In the genomic region with DNA sequence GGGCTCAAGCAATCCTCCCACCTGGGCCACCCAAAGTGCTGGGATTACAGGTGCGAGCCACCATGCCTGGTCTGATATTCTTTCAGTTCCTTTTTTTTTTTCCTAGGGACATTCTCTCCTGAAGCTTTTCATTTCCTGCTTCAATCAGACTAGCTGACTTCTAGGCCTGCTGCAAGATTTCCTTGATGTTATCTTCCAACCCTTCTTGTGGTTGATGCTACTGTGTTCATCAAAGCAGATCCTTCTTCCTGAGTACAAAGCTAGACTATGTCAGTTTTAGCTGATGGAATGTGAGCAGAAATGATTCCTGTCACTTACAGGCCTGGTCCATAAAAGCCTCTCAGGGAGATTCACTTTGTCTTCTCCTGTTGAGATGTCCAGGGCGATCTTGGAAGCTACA, we compare ENCODE assay signal across 18 cellular contexts.
"Had no signal": no experiment of that assay in that cellular context is flagged by ENCODE, and none has a peak within 500 bp of the region (broad histone marks: within the 10 kb centered on the region; RNA-seq: fewer than 3 reads in every experiment).

No MANE protein-coding gene starts in this region.

- H3K4me1 ChIP-seq: psoas muscle had no signal

- ATAC-seq: heart left ventricle, left lung, psoas muscle, sciatic nerve had no signal

- H3K36me3 Mint-ChIP-seq: activated naive CD4-positive, alpha-beta T cell treated with anti-CD3 and anti-CD28 coated beads, Interleukin-2, amount 50 U/mL, for 24 hours had no signal

- H3K27me3 Mint-ChIP-seq: activated B cell treated with CpG ODN at 0.5 μM for 24 hours; activated naive CD4-positive, alpha-beta T cell treated with anti-CD3 and anti-CD28 coated beads, Interleukin-2, amount 50 U/mL, for 24 hours had no signal

- H3K9me3 ChIP-seq: breast epithelium, heart left ventricle, left lung, psoas muscle, spleen, upper lobe of left lung had no signal

- FAIRE-seq: islet of Langerhans had no signal

- H3K9me3 Mint-ChIP-seq: activated B cell treated with CpG ODN at 0.5 μM for 24 hours; activated CD4-positive, alpha-beta T cell treated with anti-CD3 and anti-CD28 coated beads, Interleukin-2, amount 10 ng/mL, durations not matched to agents 24 days and 14 days; activated naive CD4-positive, alpha-beta T cell treated with anti-CD3 and anti-CD28 coated beads, Interleukin-2, amount 50 U/mL, for 24 hours; activated T-helper 2 cell treated with anti-CD3 and anti-CD28 coated beads, Interferon-gamma antibody, Interleukin-2, Interleukin-4, amounts not matched to agents 10 μg/mL and 5 μg/mL and 100 μg/mL, durations not matched to agents 14 hours and 24 hours and 36 hours had no signal

- H3K4me3 ChIP-seq: breast epithelium, heart left ventricle, left lung, psoas muscle, spleen, upper lobe of left lung had no signal

- H3K27ac Mint-ChIP-seq: activated B cell treated with CpG ODN at 0.5 μM for 24 hours; activated CD4-positive, alpha-beta T cell treated with anti-CD3 and anti-CD28 coated beads, Interleukin-2, amount 10 ng/mL, durations not matched to agents 24 days and 14 days; activated naive CD4-positive, alpha-beta T cell treated with anti-CD3 and anti-CD28 coated beads, Interleukin-2, amount 50 U/mL, for 24 hours; activated T-helper 2 cell treated with anti-CD3 and anti-CD28 coated beads, Interferon-gamma antibody, Interleukin-2, Interleukin-4, amounts not matched to agents 10 μg/mL and 5 μg/mL and 100 μg/mL, durations not matched to agents 14 hours and 24 hours and 36 hours; nephron progenitor cell had no signal

- H3K4me3 Mint-ChIP-seq: activated B cell treated with CpG ODN at 0.5 μM for 24 hours; activated CD4-positive, alpha-beta T cell treated with anti-CD3 and anti-CD28 coated beads, Interleukin-2, amount 10 ng/mL, durations not matched to agents 24 days and 14 days; activated naive CD4-positive, alpha-beta T cell treated with anti-CD3 and anti-CD28 coated beads, Interleukin-2, amount 50 U/mL, for 24 hours; nephron progenitor cell had no signal

- H3K36me3 ChIP-seq: breast epithelium, heart left ventricle, left lung, spleen, upper lobe of left lung had no signal

- H3K27me3 ChIP-seq: breast epithelium, heart left ventricle, left lung, spleen, upper lobe of left lung had no signal

- H3K27ac ChIP-seq: breast epithelium, heart left ventricle, left lung, psoas muscle, spleen had no signal

- DNase-seq: activated B cell treated with CpG ODN at 0.5 μM for 24 hours; activated CD4-positive, alpha-beta T cell treated with anti-CD3 and anti-CD28 coated beads, Interleukin-2, amount 10 ng/mL, durations not matched to agents 24 days and 14 days; activated CD8-positive, alpha-beta memory T cell treated with anti-CD3 and anti-CD28 coated beads for 24 hours; foreskin melanocyte; heart left ventricle; left lung; mesendoderm; nephron progenitor cell; psoas muscle; spleen; stimulated activated CD4-positive, alpha-beta T cell treated with anti-CD3 and anti-CD28 coated beads, Interleukin-2, amount 100 ng/mL, for 24 hours; stimulated activated naive CD4-positive, alpha-beta T cell treated with Interleukin-2 at 50 U/mL for 16 hours; upper lobe of left lung had no signal
